19 cellular contexts compared by ENCODE assay signal in genomic region chr18:23186781-23187180, GRCh38. TPM values are rescaled to one million over a fixed set of nuclear protein-coding genes. Genes with fewer than 3 reads are reported as not detected.
DNase-seq lines count a peak whose midpoint lies in the region; ATAC-seq and TF ChIP-seq lines count a peak whose summit lies in the region.
"Had no signal": no experiment of that assay in that cellular context is flagged by ENCODE, and none has a peak within 500 bp of the region (broad histone marks: within the 10 kb centered on the region; RNA-seq: fewer than 3 reads in every experiment).

No MANE protein-coding gene starts in this region.

- no peak overlapping the region for H3K4me3 Mint-ChIP-seq in memory B cell
- H3K4me3 Mint-ChIP-seq: CD14-positive monocyte; CD4-positive, alpha-beta memory T cell; GM23338 had no signal

- no peaks in the 10 kb centered on the region for H3K9me3 ChIP-seq in spleen
- H3K9me3 ChIP-seq: BLaER1 had no signal

- ATAC-seq in memory B cell (ENCODE audit: low read depth): no peak
- ATAC-seq in GM18519 (IDR thresholded peaks at IDR 0.05; ENCODE audit: low FRiP score, unreplicated experiment): no peak
- no peak for ATAC-seq in GM19324 (IDR thresholded peaks at IDR 0.05; ENCODE audit: low FRiP score, unreplicated experiment)
- ATAC-seq in Right ventricle myocardium superior (ENCODE audit: poor library complexity): no peak
- ATAC-seq: GM12878, GM23338 had no signal

- no peak for TF ChIP-seq POLR2A in spleen (IDR thresholded peaks at IDR 0.05)

- H3K36me3 ChIP-seq in KMS-11 (ENCODE audit: insufficient read depth) (peaks cover 6% of the 10 kb centered on the region; the same call in 1 of the 2 replicates), spleen (no peaks in the 10 kb centered on the region)

- no peaks in the 10 kb centered on the region for H3K27me3 ChIP-seq in KMS-11 (ENCODE audit: insufficient read depth, low read depth)
- no peaks in the 10 kb centered on the region for H3K27me3 ChIP-seq in spleen (replicated peaks in 1 of 7)
- H3K27me3 ChIP-seq: BLaER1 had no signal

- peak overlapping the region; percentile 20 for H3K27ac Mint-ChIP-seq in memory B cell
- H3K27ac Mint-ChIP-seq: CD14-positive monocyte; CD4-positive, alpha-beta memory T cell; GM23338 had no signal

- 94 to 96% (median 95%) methylated on average over 4 of the region's 4 CpGs for WGBS in spleen, 5 donors

- H3K79me2 ChIP-seq in KMS-11 (ENCODE audit: insufficient read depth, low read depth): peaks cover 87% of the 10 kb centered on the region

- 0 out of 2 replicates have a peak, but pooled peaks cover 7% of the 10 kb centered on the region for H4K20me1 ChIP-seq in KMS-11 (ENCODE audit: insufficient read depth)
- H4K20me1 ChIP-seq: BLaER1 had no signal

- peak; percentile 75 for DNase-seq in D341Med (ENCODE audit: low spot score)
- DNase-seq in memory B cell (ENCODE audit: low spot score in 2 of 2): no peak
- peak; percentile 53 for DNase-seq in spleen
- no peak for DNase-seq in Right ventricle myocardium superior
- DNase-seq: 8988T; CD4-positive, alpha-beta memory T cell; DMS 273 treated with DMSO at 0.1 percent for 48 hours; DMS53; DND-41; EL; HCEC 1CT had no signal

- H3K4me3 ChIP-seq in KMS-11 (IDR thresholded peaks at IDR 0.05; ENCODE audit: insufficient read depth, low read depth, low read length) (no peak overlapping the region), spleen (no peak overlapping the region)
- H3K4me3 ChIP-seq: BLaER1, GM12878, GM23338 had no signal

- H3K36me3 Mint-ChIP-seq in memory B cell: no peaks in the 10 kb centered on the region
- H3K36me3 Mint-ChIP-seq: CD14-positive monocyte; CD4-positive, alpha-beta memory T cell had no signal

- no peaks in the 10 kb centered on the region for H3K9me3 Mint-ChIP-seq in memory B cell
- H3K9me3 Mint-ChIP-seq: CD4-positive, alpha-beta memory T cell; GM23338 had no signal

- no peak overlapping the region for H2AFZ ChIP-seq in KMS-11 (ENCODE audit: low read depth)
- H2AFZ ChIP-seq: GM23338 had no signal

- TF ChIP-seq CTCF in KMS-11 (conservative IDR thresholded peaks at IDR 0.05; ENCODE audit: low read depth, low read length) (no peak), spleen (IDR thresholded peaks at IDR 0.05 in 8 of 11, conservative IDR thresholded peaks at IDR 0.05 in 3 of 11) (no peak)

- no peak overlapping the region for H3K9ac ChIP-seq in KMS-11
- H3K9ac ChIP-seq: BLaER1 had no signal

- no peaks in the 10 kb centered on the region for H3K4me1 Mint-ChIP-seq in memory B cell
- H3K4me1 Mint-ChIP-seq: CD14-positive monocyte had no signal

- H3K4me1 ChIP-seq in KMS-11 (ENCODE audit: low read depth, poor library complexity, severe bottlenecking): peaks cover 79% of the 10 kb centered on the region
- H3K4me1 ChIP-seq in spleen: peaks cover 0 to 1% (median 0%) of the 10 kb centered on the region in 6 donors

- H3K27ac ChIP-seq in KMS-11: peak overlapping the region; percentile 8; the same call in 1 of the 2 replicates
- H3K27ac ChIP-seq in spleen: no peak overlapping the region
- H3K27ac ChIP-seq: BLaER1, HL-60 had no signal

- intact Hi-C loops in spleen (cut with DNase I; ENCODE audit: low total_unique reads): no loop called here
- intact Hi-C loops in Right ventricle myocardium superior (cut with DNase I): no loop called here

- H3K27me3 Mint-ChIP-seq in memory B cell: peaks cover 2% of the 10 kb centered on the region
- H3K27me3 Mint-ChIP-seq: CD4-positive, alpha-beta memory T cell had no signal

- no peak overlapping the region for H3K4me2 ChIP-seq in KMS-11
- H3K4me2 ChIP-seq: BLaER1, GM23338 had no signal

RNA-seq across cellular contexts. Expression of gene CABLES1, which starts 51.5 kb away (rescaled TPM):
- total RNA-seq in spleen (10 to 100 TPM in 2 of 7 donors, 1 to 10 TPM in 5; 4.2 to 18.7 (median 8.0) TPM), Right ventricle myocardium superior (3.3 TPM)
- polyA plus RNA-seq in spleen: 1 to 10 TPM; 1.7 to 2.3 (median 1.8) TPM
- polyA plus RNA-seq: CD4-positive, alpha-beta memory T cell had no signal

Comparison
In these comparisons a context has a peak if more than half of its experiments do, and no peak if none do; other contexts are left out.
1. DNase-seq: peak in D341Med (single experiment) and spleen (single experiment); none in memory B cell (0 of 2) and Right ventricle myocardium superior (single experiment).